Comparison of ENCODE assay signal across 8 cellular contexts in genomic region chr7:137846588-137847417, GRCh38. TPM values are rescaled to one million over a fixed set of nuclear protein-coding genes. Genes with fewer than 3 reads are reported as not detected.
DNase-seq lines count a peak whose midpoint lies in the region; ATAC-seq and TF ChIP-seq lines count a peak whose summit lies in the region.

TSS of gene DGKI (minus strand) at chr7:137846974.

- H3K4me3 Mint-ChIP-seq in activated CD8-positive, alpha-beta T cell treated with anti-CD3 and anti-CD28 coated beads for 36 hours, result peak within 1 kb of the TSS; percentile 53
- no peak within 1 kb of the TSS for H3K4me3 Mint-ChIP-seq in activated T-helper 2 cell treated with anti-CD3 and anti-CD28 coated beads, Interferon-gamma antibody, Interleukin-2, Interleukin-4, amounts not matched to agents 10 μg/mL and 5 μg/mL and 100 μg/mL, durations not matched to agents 14 hours and 24 hours and 36 hours (ENCODE audit: low read depth)

- no peaks in the 10 kb centered on the region for H3K36me3 Mint-ChIP-seq in activated CD8-positive, alpha-beta T cell treated with anti-CD3 and anti-CD28 coated beads for 36 hours (ENCODE audit: low read depth)
- no peaks in the 10 kb centered on the region for H3K36me3 Mint-ChIP-seq in activated T-helper 2 cell treated with anti-CD3 and anti-CD28 coated beads, Interferon-gamma antibody, Interleukin-2, Interleukin-4, amounts not matched to agents 10 μg/mL and 5 μg/mL and 100 μg/mL, durations not matched to agents 14 hours and 24 hours and 36 hours (ENCODE audit: low read depth)

- H3K27me3 Mint-ChIP-seq in activated CD8-positive, alpha-beta T cell treated with anti-CD3 and anti-CD28 coated beads for 36 hours, result peaks cover 52% of the 10 kb centered on the region
- peaks cover 63% of the 10 kb centered on the region for H3K27me3 Mint-ChIP-seq in activated T-helper 2 cell treated with anti-CD3 and anti-CD28 coated beads, Interferon-gamma antibody, Interleukin-2, Interleukin-4, amounts not matched to agents 10 μg/mL and 5 μg/mL and 100 μg/mL, durations not matched to agents 14 hours and 24 hours and 36 hours (ENCODE audit: low read depth)

- no peak for TF ChIP-seq POLR2A in gastroesophageal sphincter (IDR thresholded peaks at IDR 0.05)

- DNase-seq in DMS53 (lab: John Stamatoyannopoulos, UW) (peak; percentile 69), DMS53 treated with DMSO at 0.1 percent for 48 hours (lab: John Stamatoyannopoulos, UW; ENCODE audit: unreplicated experiment) (no peak), occipital lobe (lab: John Stamatoyannopoulos, UW) (peak; percentile 72), T1000 (lab: John Stamatoyannopoulos, UW) (no peak)
- DNase-seq in activated CD8-positive, alpha-beta T cell treated with anti-CD3 and anti-CD28 coated beads for 36 hours, result peak; percentile 5
- DNase-seq in activated T-helper 2 cell treated with anti-CD3 and anti-CD28 coated beads, Interferon-gamma antibody, Interleukin-2, Interleukin-4, amounts not matched to agents 10 μg/mL and 5 μg/mL and 100 μg/mL, durations not matched to agents 14 hours and 24 hours and 36 hours (ENCODE audit: low spot score), result no peak

- CTCF ChIA-PET in activated CD8-positive, alpha-beta T cell treated with anti-CD3 and anti-CD28 coated beads for 36 hours (lab: Charles Lee), result interaction anchor here (1.0 kb wide), 1 partner anchor 11 kb away, joined by 3 read pairs; no protein-coding TSS in a partner anchor

- peaks cover 46% of the 10 kb centered on the region for H3K27me3 ChIP-seq in gastroesophageal sphincter

- H3K27ac Mint-ChIP-seq in activated CD8-positive, alpha-beta T cell treated with anti-CD3 and anti-CD28 coated beads for 36 hours, result no peak within 1 kb of the TSS
- no peak within 1 kb of the TSS for H3K27ac Mint-ChIP-seq in activated T-helper 2 cell treated with anti-CD3 and anti-CD28 coated beads, Interferon-gamma antibody, Interleukin-2, Interleukin-4, amounts not matched to agents 10 μg/mL and 5 μg/mL and 100 μg/mL, durations not matched to agents 14 hours and 24 hours and 36 hours

- peak; percentile 48 for ATAC-seq in HG02885 (IDR thresholded peaks at IDR 0.05; ENCODE audit: poor library complexity, unreplicated experiment)
- peak; percentile 45 for ATAC-seq in activated CD8-positive, alpha-beta T cell treated with anti-CD3 and anti-CD28 coated beads for 36 hours
- ATAC-seq in gastroesophageal sphincter, result peak; percentile 66

- peaks cover 0 to 17% (median 7%) of the 10 kb centered on the region in 3 donors for H3K4me1 ChIP-seq in gastroesophageal sphincter

- intact Hi-C loops in activated CD8-positive, alpha-beta T cell treated with anti-CD3 and anti-CD28 coated beads for 36 hours (cut with micrococcal nuclease), result loop anchor here (5.0 kb wide), 1 partner anchor 50 kb away; no protein-coding TSS in a partner anchor
- intact Hi-C loops in activated T-helper 2 cell treated with anti-CD3 and anti-CD28 coated beads, Interferon-gamma antibody, Interleukin-2, Interleukin-4, amounts not matched to agents 10 μg/mL and 5 μg/mL and 100 μg/mL, durations not matched to agents 14 hours and 24 hours and 36 hours (cut with micrococcal nuclease), result no loop called here

- no CpG with 5 or more reads among the region's 93 CpGs for WGBS in gastroesophageal sphincter (ENCODE audit: low coverage in 1 of 2), 2 donors

- no peaks in the 10 kb centered on the region for H3K9me3 Mint-ChIP-seq in activated CD8-positive, alpha-beta T cell treated with anti-CD3 and anti-CD28 coated beads for 36 hours
- H3K9me3 Mint-ChIP-seq in activated T-helper 2 cell treated with anti-CD3 and anti-CD28 coated beads, Interferon-gamma antibody, Interleukin-2, Interleukin-4, amounts not matched to agents 10 μg/mL and 5 μg/mL and 100 μg/mL, durations not matched to agents 14 hours and 24 hours and 36 hours, result no peaks in the 10 kb centered on the region

- TF ChIP-seq EP300 in gastroesophageal sphincter (IDR thresholded peaks at IDR 0.05), result no peak

- H3K27ac ChIP-seq in gastroesophageal sphincter, result peak within 1 kb of the TSS in 1 of 4 donors; percentile 28

- peaks cover 10% of the 10 kb centered on the region for H3K4me1 Mint-ChIP-seq in activated CD8-positive, alpha-beta T cell treated with anti-CD3 and anti-CD28 coated beads for 36 hours (ENCODE audit: low read depth)
- H3K4me1 Mint-ChIP-seq in activated T-helper 2 cell treated with anti-CD3 and anti-CD28 coated beads, Interferon-gamma antibody, Interleukin-2, Interleukin-4, amounts not matched to agents 10 μg/mL and 5 μg/mL and 100 μg/mL, durations not matched to agents 14 hours and 24 hours and 36 hours (ENCODE audit: low read depth), result peaks cover 5% of the 10 kb centered on the region

- no peak for TF ChIP-seq CTCF in activated CD8-positive, alpha-beta T cell treated with anti-CD3 and anti-CD28 coated beads for 36 hours (IDR thresholded peaks at IDR 0.05)
- no peak for TF ChIP-seq CTCF in gastroesophageal sphincter (IDR thresholded peaks at IDR 0.05)

- H3K4me3 ChIP-seq in gastroesophageal sphincter, result peak within 1 kb of the TSS; percentile 15 to 47

- no peaks in the 10 kb centered on the region for H3K9me3 ChIP-seq in gastroesophageal sphincter

- H3K36me3 ChIP-seq in gastroesophageal sphincter, result peaks cover 0 to 5% of the 10 kb centered on the region in 2 donors

- POLR2A ChIA-PET in activated CD8-positive, alpha-beta T cell treated with anti-CD3 and anti-CD28 coated beads for 36 hours (lab: Charles Lee), result no interaction called here

RNA-seq across cellular contexts. Expression of gene DGKI, which starts in this region (rescaled TPM):
- total RNA-seq in activated CD8-positive, alpha-beta T cell treated with anti-CD3 and anti-CD28 coated beads for 36 hours, result under 1 TPM; 0.38 to 0.65 TPM
- 1 to 10 TPM in 3 of 4 donors, under 1 TPM in 1; 0.27 to 4.8 (median 3.2) TPM for total RNA-seq in gastroesophageal sphincter
- total RNA-seq in occipital lobe, result 202 TPM
- total RNA-seq in activated T-helper 2 cell treated with anti-CD3 and anti-CD28 coated beads, Interferon-gamma antibody, Interleukin-2, Interleukin-4, amounts not matched to agents 10 μg/mL and 5 μg/mL and 100 μg/mL, durations not matched to agents 14 hours and 24 hours and 36 hours, result 2.8 and 3.9 TPM in 2 replicates

Comparison
In these comparisons a context has a peak if more than half of its experiments do, and no peak if none do; other contexts are left out.
1. RNA of gene DGKI (total RNA-seq): 202 TPM in occipital lobe (single experiment); 0.27 to 4.8 TPM in gastroesophageal sphincter, 2.8 to 3.9 TPM in activated T-helper 2 cell treated with anti-CD3 and anti-CD28 coated beads, Interferon-gamma antibody, Interleukin-2, Interleukin-4, amounts not matched to agents 10 μg/mL and 5 μg/mL and 100 μg/mL, durations not matched to agents 14 hours and 24 hours and 36 hours and 0.38 to 0.65 TPM in activated CD8-positive, alpha-beta T cell treated with anti-CD3 and anti-CD28 coated beads for 36 hours; every median in the first group is over 10 times any median in the second.
2. DNase-seq: peak in DMS53 (single experiment) and occipital lobe (single experiment); none in DMS53 treated with DMSO at 0.1 percent for 48 hours (single experiment), T1000 (single experiment) and activated T-helper 2 cell treated with anti-CD3 and anti-CD28 coated beads, Interferon-gamma antibody, Interleukin-2, Interleukin-4, amounts not matched to agents 10 μg/mL and 5 μg/mL and 100 μg/mL, durations not matched to agents 14 hours and 24 hours and 36 hours (single experiment).
3. Peak in DNase-seq and ATAC-seq in activated CD8-positive, alpha-beta T cell treated with anti-CD3 and anti-CD28 coated beads for 36 hours; RNA of the gene not detected or under 1 TPM.
4. Peak in every context shown above with its lines, with median percentiles within 50 percentile points of each other: ATAC-seq.